In the genomic region with DNA sequence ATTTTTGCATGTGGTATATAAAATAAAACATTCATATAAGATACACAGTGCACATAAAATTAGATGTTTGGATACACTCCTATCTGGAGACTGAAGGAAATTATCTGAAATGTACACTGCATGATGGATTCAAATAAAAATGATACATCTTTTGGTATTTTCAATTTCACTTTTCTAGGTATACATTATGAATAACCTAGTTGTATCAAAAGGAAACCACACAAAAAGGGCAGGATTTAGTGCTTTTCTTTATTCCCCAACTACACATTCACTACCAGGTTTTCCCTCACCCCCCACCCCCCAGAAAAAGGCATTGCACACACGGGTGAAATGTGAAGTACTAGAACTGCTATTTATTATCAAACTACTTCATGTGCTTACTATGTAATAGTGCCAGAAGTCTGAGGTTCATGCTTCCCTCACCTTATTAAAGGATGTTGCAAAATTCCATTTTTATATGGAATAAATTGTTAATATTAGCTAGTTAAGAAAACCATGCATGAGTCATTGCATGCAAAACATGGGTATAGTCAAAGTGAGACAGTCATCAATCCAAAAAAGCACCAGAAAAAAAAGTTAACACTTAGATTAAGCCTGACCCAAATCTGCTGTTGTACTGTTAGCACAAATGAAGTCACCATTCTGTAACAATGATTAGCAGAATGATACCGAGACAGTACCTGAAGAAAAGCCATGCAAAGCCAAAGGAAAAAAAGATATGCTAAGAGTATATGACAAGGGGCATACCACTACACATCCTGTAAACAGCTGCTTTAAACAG, we compare ENCODE assay signal across 18 cellular contexts. TPM values are rescaled to one million over a fixed set of nuclear protein-coding genes. Genes with fewer than 3 reads are reported as not detected.
DNase-seq lines count a peak whose midpoint lies in the region; ATAC-seq, FAIRE-seq and TF ChIP-seq lines count a peak whose summit lies in the region.
"Had no signal": no experiment of that assay in that cellular context is flagged by ENCODE, and none has a peak within 500 bp of the region (broad histone marks: within the 10 kb centered on the region; RNA-seq: fewer than 3 reads in every experiment).

No MANE protein-coding gene starts in this region.

- H2BK5ac ChIP-seq in H9 (ENCODE audit: insufficient read length, low read length), result no peak overlapping the region

- no peaks in the 10 kb centered on the region for H3K79me1 ChIP-seq in H9 (ENCODE audit: insufficient read depth, low read depth, low read length, poor library complexity, severe bottlenecking)

- H3K56ac ChIP-seq in H9 (ENCODE audit: insufficient read length, low read depth, low read length), result no peak overlapping the region

- H3K4me3 Mint-ChIP-seq in activated CD8-positive, alpha-beta memory T cell treated with anti-CD3 and anti-CD28 coated beads, Interleukin-2, amount 10 ng/mL, durations not matched to agents 7 days and 5 days, result no peak overlapping the region
- no peak overlapping the region for H3K4me3 Mint-ChIP-seq in H9
- H3K4me3 Mint-ChIP-seq: CD8-positive, alpha-beta memory T cell; mesothelial cell of epicardium; neural progenitor cell had no signal

- no peak overlapping the region for H3K27ac Mint-ChIP-seq in activated CD8-positive, alpha-beta memory T cell treated with anti-CD3 and anti-CD28 coated beads, Interleukin-2, amount 10 ng/mL, durations not matched to agents 7 days and 5 days
- H3K27ac Mint-ChIP-seq in H9, result no peak overlapping the region
- H3K27ac Mint-ChIP-seq: mesothelial cell of epicardium, neural progenitor cell had no signal

- CTCF ChIA-PET in activated CD8-positive, alpha-beta memory T cell treated with anti-CD3 and anti-CD28 coated beads, Interleukin-2, amount 10 ng/mL, durations not matched to agents 7 days and 5 days (lab: Charles Lee), result no interaction called here
- CTCF ChIA-PET in GM12878 (lab: Yijun Ruan, JAX), result no interaction called here

- no peak overlapping the region for H2BK20ac ChIP-seq in H9 (ENCODE audit: low read depth, low read length, poor library complexity, severe bottlenecking)

- 0 out of 4 replicates have a peak, but pooled peaks of 1 of the 2 experiments have one; percentile 13 for TF ChIP-seq EP300 in GM12878 (IDR thresholded peaks at IDR 0.05; ENCODE audit: borderline replicate concordance in 1 of 2, control insufficient read depth in 1 of 2, low read depth in 2 of 2, low read length in 2 of 2)

- H4K20me1 ChIP-seq in GM12878 (ENCODE audit: control insufficient read depth, insufficient read depth), result no peaks in the 10 kb centered on the region
- no peaks in the 10 kb centered on the region for H4K20me1 ChIP-seq in H9 (ENCODE audit: control insufficient read depth, insufficient read depth, insufficient read length)

- no peak for TF ChIP-seq RAD21 in GM12878 (IDR thresholded peaks at IDR 0.05; ENCODE audit: insufficient read depth, low read depth, low read length)

- no peak overlapping the region for H3K4me2 ChIP-seq in GM12878 (ENCODE audit: control insufficient read depth, insufficient read depth)
- no peak overlapping the region for H3K4me2 ChIP-seq in H9 (ENCODE audit: insufficient read depth, insufficient read length, low read length)
- H3K4me2 ChIP-seq: neural progenitor cell had no signal

- H3K9me3 Mint-ChIP-seq in activated CD8-positive, alpha-beta memory T cell treated with anti-CD3 and anti-CD28 coated beads, Interleukin-2, amount 10 ng/mL, durations not matched to agents 7 days and 5 days (ENCODE audit: low read depth), result no peaks in the 10 kb centered on the region
- no peaks in the 10 kb centered on the region for H3K9me3 Mint-ChIP-seq in H9
- H3K9me3 Mint-ChIP-seq: CD8-positive, alpha-beta memory T cell; mesothelial cell of epicardium; neural progenitor cell had no signal

- H2AFZ ChIP-seq in GM12878 (ENCODE audit: control insufficient read depth, low read depth, low read length) (no peak overlapping the region), H9 (ENCODE audit: low read length) (no peak overlapping the region)
- H2AFZ ChIP-seq: neural progenitor cell had no signal

- DNase-seq in activated CD8-positive, alpha-beta memory T cell treated with anti-CD3 and anti-CD28 coated beads, Interleukin-2, amount 10 ng/mL, durations not matched to agents 7 days and 5 days, result no peak
- no peak for DNase-seq in activated CD8-positive, alpha-beta memory T cell treated with anti-CD3 and anti-CD28 coated beads, Interleukin-2, amount 50 U/mL, for 48 hours
- DNase-seq in GM12878 (ENCODE audit: low read depth, low spot score), result no peak
- no peak for DNase-seq in epidermal melanocyte (ENCODE audit: insufficient read length, low spot score)
- no peak for DNase-seq in H9
- DNase-seq: aorta; CD8-positive, alpha-beta memory T cell; foreskin fibroblast; NCI-H2171; NCI-H774 had no signal

- ATAC-seq in activated CD8-positive, alpha-beta memory T cell treated with anti-CD3 and anti-CD28 coated beads, Interleukin-2, amount 10 ng/mL, durations not matched to agents 7 days and 5 days, result peak; percentile 27
- peak; percentile 61 for ATAC-seq in GM18520 (IDR thresholded peaks at IDR 0.05; ENCODE audit: unreplicated experiment)
- peak; percentile 45 for ATAC-seq in HG03066 (IDR thresholded peaks at IDR 0.05; ENCODE audit: low read depth, unreplicated experiment)
- ATAC-seq in GM12878, result peak; percentile 51
- ATAC-seq in GM21737 (IDR thresholded peaks at IDR 0.05; ENCODE audit: unreplicated experiment), result no peak
- ATAC-seq: HCT116 had no signal

- H3T11ph ChIP-seq in H9 (ENCODE audit: low read length), result no peak overlapping the region

- no peak overlapping the region for H3K4ac ChIP-seq in H9 (ENCODE audit: low read depth, low read length)

- no peak overlapping the region for H2AK5ac ChIP-seq in H9 (ENCODE audit: insufficient read length, low read length)

- FAIRE-seq in GM12878 (lab: Jason Lieb, UNC), result no peak

- SMC1A ChIA-PET in GM12878 (lab: Charles Lee; ENCODE audit: uncharacterized antibody, unreplicated experiment), result interaction anchor here (0.9 to 1.6 kb wide), 4 partner anchors 15 to 160 kb away, joined by 3 to 6 read pairs (median 4); no protein-coding TSS in a partner anchor

- no peak overlapping the region for H4K5ac ChIP-seq in H9 (ENCODE audit: insufficient read length, low read depth, low read length)

- H3K23me2 ChIP-seq in H9 (ENCODE audit: insufficient read length, low read depth, low read length, poor library complexity, severe bottlenecking), result no peaks in the 10 kb centered on the region

- TF ChIP-seq POLR2A in GM12878 (IDR thresholded peaks at IDR 0.05; ENCODE audit: low read depth, low read length), result no peak

- H3K27me3 Mint-ChIP-seq in activated CD8-positive, alpha-beta memory T cell treated with anti-CD3 and anti-CD28 coated beads, Interleukin-2, amount 10 ng/mL, durations not matched to agents 7 days and 5 days, result no peaks in the 10 kb centered on the region
- no peaks in the 10 kb centered on the region for H3K27me3 Mint-ChIP-seq in H9 (ENCODE audit: low read depth)
- H3K27me3 Mint-ChIP-seq: CD8-positive, alpha-beta memory T cell had no signal

- H3K4me1 Mint-ChIP-seq in activated CD8-positive, alpha-beta memory T cell treated with anti-CD3 and anti-CD28 coated beads, Interleukin-2, amount 10 ng/mL, durations not matched to agents 7 days and 5 days, result peaks cover 16% of the 10 kb centered on the region
- no peaks in the 10 kb centered on the region for H3K4me1 Mint-ChIP-seq in H9
- H3K4me1 Mint-ChIP-seq: neural progenitor cell had no signal

- H2BK120ac ChIP-seq in H9 (ENCODE audit: low read depth, low read length, poor library complexity, severe bottlenecking), result no peak overlapping the region

- H2BK12ac ChIP-seq in H9 (ENCODE audit: insufficient read length, low read depth, low read length), result no peak overlapping the region

- RAD21 ChIA-PET in GM12878 (lab: Charles Lee; ENCODE audit: unreplicated experiment), result no interaction called here

- POLR2A ChIA-PET in GM12878 (lab: Charles Lee), result no interaction called here

- no peak overlapping the region for H3K14ac ChIP-seq in H9 (ENCODE audit: insufficient read depth, low read length)

- no peak overlapping the region for H3K23ac ChIP-seq in H9 (ENCODE audit: insufficient read length, low read depth, low read length)

- H3K79me2 ChIP-seq in GM12878 (ENCODE audit: control insufficient read depth, insufficient read depth, low read length) (no peaks in the 10 kb centered on the region; the same call in 1 of the 2 replicates), H9 (ENCODE audit: insufficient read depth, low read length) (no peaks in the 10 kb centered on the region)

- H3K4me1 ChIP-seq in GM12878 (ENCODE audit: control insufficient read depth, insufficient read depth, low read length) (peaks cover 20% of the 10 kb centered on the region), H9 (ENCODE audit: insufficient read depth, low read length) (no peaks in the 10 kb centered on the region)
- H3K4me1 ChIP-seq: neural progenitor cell had no signal

- TSS peak; percentile 42 for BruUV-seq in GM12878 (replicated peaks; lab: Mats Ljungman, UMichigan)

- no peak overlapping the region for H4K8ac ChIP-seq in H9 (replicated peaks; ENCODE audit: insufficient read length, low read depth, low read length)

- H3K36me3 ChIP-seq in GM12878 (ENCODE audit: control insufficient read depth in 2 of 2, insufficient read depth in 2 of 2, low read length in 1 of 2), result peaks cover 11 to 32% of the 10 kb centered on the region in 2 experiments

- H3K18ac ChIP-seq in H9 (ENCODE audit: insufficient read length, low read depth, low read length), result no peak overlapping the region

- TF ChIP-seq CTCF in GM12878 (IDR thresholded peaks at IDR 0.05 in 2 of 3, conservative IDR thresholded peaks at IDR 0.05 in 1 of 3; ENCODE audit: control insufficient read depth in 2 of 3, extremely low read depth in 1 of 3, insufficient read depth in 1 of 3, low read depth in 3 of 3, low read length in 3 of 3) (no peak), H9 (conservative IDR thresholded peaks at IDR 0.05) (no peak)

- H3K27ac ChIP-seq in GM12878 (ENCODE audit: control insufficient read depth, insufficient read depth) (no peak overlapping the region), H9 (ENCODE audit: insufficient read length, low read depth, low read length) (no peak overlapping the region)
- H3K27ac ChIP-seq: neural progenitor cell had no signal

- no peak overlapping the region for H4K91ac ChIP-seq in H9 (ENCODE audit: insufficient read length, low read depth, low read length)

- WGBS in GM12878 (ENCODE audit: insufficient coverage, insufficient replicate concordance, low lambda C conversion rate, missing lambda C conversion rate), result 0% methylated on average over 2 of the region's 2 CpGs
- no CpG with 5 or more reads among the region's 2 CpGs for WGBS in H9 (ENCODE audit: extremely low coverage, insufficient read length, low lambda C conversion rate)

- no peak overlapping the region for H2BK15ac ChIP-seq in H9 (ENCODE audit: low read depth, low read length)

- H3K9ac ChIP-seq in GM12878 (ENCODE audit: control insufficient read depth, insufficient read depth, low read length) (no peak overlapping the region), H9 (ENCODE audit: extremely low read depth, insufficient read length, low read length) (no peak overlapping the region)
- H3K9ac ChIP-seq: neural progenitor cell had no signal

- intact Hi-C loops in GM12878 (cut with micrococcal nuclease; ENCODE audit: unreplicated experiment), result loop anchor here (10.0 kb wide), 1 partner anchor 164 kb away; no protein-coding TSS in a partner anchor

- H3K27me3 ChIP-seq in GM12878 (replicated peaks in 1 of 2; ENCODE audit: control insufficient read depth in 2 of 2, insufficient read depth in 2 of 2, low read length in 1 of 2) (no peaks in the 10 kb centered on the region; a peak in 1 of 4 replicates), H9 (ENCODE audit: insufficient read depth, low read length) (no peaks in the 10 kb centered on the region)
- H3K27me3 ChIP-seq: neural progenitor cell had no signal

- peaks cover 47% of the 10 kb centered on the region for H3K36me3 Mint-ChIP-seq in activated CD8-positive, alpha-beta memory T cell treated with anti-CD3 and anti-CD28 coated beads, Interleukin-2, amount 10 ng/mL, durations not matched to agents 7 days and 5 days
- peaks cover 23 to 59% (median 56%) of the 10 kb centered on the region in 3 experiments; a peak in 6 of 7 replicates for H3K36me3 Mint-ChIP-seq in H9 (ENCODE audit: insufficient read depth in 1 of 3, low read depth in 3 of 3)

- no peak overlapping the region for H3K4me3 ChIP-seq in GM12878
- H3K4me3 ChIP-seq: neural progenitor cell had no signal

- in situ Hi-C loops in GM12878 (cut with MboI), result no loop called here

- H3K9me3 ChIP-seq in GM12878 (replicated peaks; ENCODE audit: control insufficient read depth, insufficient read depth, low read length) (no peaks in the 10 kb centered on the region), H9 (ENCODE audit: control insufficient read depth, low read depth, low read length) (no peaks in the 10 kb centered on the region)

RNA-seq across cellular contexts. Expression of gene PKD2L2, which starts 49.3 kb away (rescaled TPM):
- under 1 TPM in 1 of 2 experiments, not detected in 1; 0.38 TPM for total RNA-seq in activated CD8-positive, alpha-beta memory T cell treated with anti-CD3 and anti-CD28 coated beads, Interleukin-2, amount 10 ng/mL, durations not matched to agents 7 days and 5 days
- not detected in 2 replicates for total RNA-seq in GM12878 (2013; cell fraction: nucleolus; rRNA removed)
- total RNA-seq in GM12878 (2014; rRNA removed) (0.11 and 0.17 TPM in 2 replicates), GM12878 (2014; rRNA removed; fragmentation: Illumina TruSeq; extraction: Trizol) (not detected in 2 replicates), GM12878 (2021) (0.36 TPM in 1 of 2 replicates, not detected in the other), H9 (2021) (not detected in 2 replicates)
- polyA plus RNA-seq in GM12878 (2011; ENCODE audit: low read depth), result not detected
- polyA plus RNA-seq in GM12878 (2011; rRNA removed) (0.06 TPM in 1 of 2 replicates, not detected in the other), GM12878 (2014; fragmentation: Illumina TruSeq; extraction: Trizol) (not detected in 2 replicates), GM12878 (2014; fragmentation: Nextera tagmentation; extraction: Ambion mirVana) (under 1 TPM; 0.11 to 0.16 TPM), GM12878 (2014; rRNA removed) (0.09 TPM in 1 of 2 replicates, not detected in the other), GM12878 (2016; fragmentation: Nextera tagmentation; extraction: Ambion mirVana) (under 1 TPM; 0.74 to 0.86 TPM)
- polyA plus RNA-seq in GM12878 (2011; cell fraction: cytosol; rRNA removed), result 0.07 and 0.08 TPM in 2 replicates
- not detected in 2 replicates for polyA plus RNA-seq in GM12878 (2011; cell fraction: nucleus; rRNA removed)
- polyA plus RNA-seq in GM12878 (2012), result 0.13 and 0.15 TPM in 2 replicates
- 0.37 TPM in 1 of 2 replicates, not detected in the other for polyA minus RNA-seq in GM12878 (2011; rRNA and poly(A)+ RNA removed)
- polyA minus RNA-seq in GM12878 (2011; cell fraction: cytosol; rRNA and poly(A)+ RNA removed), result not detected in 2 replicates
- polyA minus RNA-seq in GM12878 (2011; cell fraction: nucleus; rRNA and poly(A)+ RNA removed), result 0.38 TPM in 1 of 2 replicates, not detected in the other
- total RNA-seq: aorta; CD8-positive, alpha-beta memory T cell; chondrocyte; mesothelial cell of epicardium; RPMI7951 had no signal
- polyA plus RNA-seq: aorta had no signal
